In the genomic region with DNA sequence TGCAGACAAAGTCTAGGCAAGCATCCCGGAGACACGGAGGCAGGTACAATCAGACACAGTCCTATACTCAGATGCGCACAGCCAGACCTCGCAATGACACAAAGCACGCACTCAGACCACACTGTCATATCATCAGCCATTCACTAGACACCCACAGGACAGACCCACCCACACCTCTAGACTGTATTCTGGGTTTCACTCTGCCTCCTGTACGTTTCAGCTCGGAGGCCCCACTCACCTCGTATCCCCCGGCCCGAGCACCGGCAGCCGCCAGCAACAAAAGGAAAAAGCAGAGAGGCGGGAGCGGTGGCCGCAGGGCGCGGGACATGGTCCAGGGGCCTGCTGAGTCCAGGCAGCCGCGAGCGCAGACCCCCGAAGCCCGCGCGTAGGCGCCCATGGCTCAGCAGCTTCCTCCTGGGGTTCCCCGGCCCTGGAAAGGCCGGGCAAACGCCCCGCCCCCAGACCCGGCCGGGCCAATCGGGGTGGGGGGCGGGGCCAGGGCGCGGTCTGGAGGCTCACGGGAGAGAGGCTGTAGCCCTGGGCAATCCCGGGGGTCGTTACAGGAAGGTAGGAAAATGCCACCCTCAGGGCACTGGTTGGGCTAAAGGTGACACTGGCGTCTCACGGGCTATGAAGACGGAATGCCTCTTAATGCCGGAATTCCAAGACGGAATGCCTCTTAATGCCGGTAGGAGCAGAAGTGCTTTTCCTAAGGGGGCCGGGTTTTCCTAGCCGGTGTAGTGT, we compare ENCODE assay signal across 8 cellular contexts. TPM values are rescaled to one million over a fixed set of nuclear protein-coding genes. Genes with fewer than 3 reads are reported as not detected.
DNase-seq lines count a peak whose midpoint lies in the region; ATAC-seq, FAIRE-seq and TF ChIP-seq lines count a peak whose summit lies in the region.

A gene (minus strand): TSS at position 438 of the 744 bp plus-strand sequence. CDS start 41 bp downstream, at position 397.
A gene with protein sequence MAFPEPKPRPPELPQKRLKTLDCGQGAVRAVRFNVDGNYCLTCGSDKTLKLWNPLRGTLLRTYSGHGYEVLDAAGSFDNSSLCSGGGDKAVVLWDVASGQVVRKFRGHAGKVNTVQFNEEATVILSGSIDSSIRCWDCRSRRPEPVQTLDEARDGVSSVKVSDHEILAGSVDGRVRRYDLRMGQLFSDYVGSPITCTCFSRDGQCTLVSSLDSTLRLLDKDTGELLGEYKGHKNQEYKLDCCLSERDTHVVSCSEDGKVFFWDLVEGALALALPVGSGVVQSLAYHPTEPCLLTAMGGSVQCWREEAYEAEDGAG (plus strand): TSS at position 503 of the 744 bp plus-strand sequence. CDS start 2,984 bp downstream, outside the sequence.

- H3K9me3 ChIP-seq in A673 (ENCODE audit: low read depth, low read length, poor library complexity, severe bottlenecking) (no peaks in the 10 kb centered on the region), OCI-LY7 (ENCODE audit: low read length) (no peaks in the 10 kb centered on the region)

- H4K20me1 ChIP-seq in OCI-LY7 (ENCODE audit: insufficient read depth, low read length), result no peaks in the 10 kb centered on the region

- no peaks in the 10 kb centered on the region for H3K9me2 ChIP-seq in OCI-LY7 (ENCODE audit: insufficient read depth, low read length)

- H3K36me3 ChIP-seq in A673 (ENCODE audit: insufficient read depth, low read length, poor library complexity, severe bottlenecking) (peaks cover 4% of the 10 kb centered on the region), OCI-LY7 (ENCODE audit: insufficient read depth, low read length) (peaks cover 35% of the 10 kb centered on the region)

- DNase-seq in A673 (ENCODE audit: low spot score), result peak; percentile 90
- peak; percentile 93 for DNase-seq in HTR-8/SVneo (ENCODE audit: insufficient read length, low spot score)
- peak; percentile 85 for DNase-seq in OCI-LY7 (ENCODE audit: low spot score)
- DNase-seq in activated T-cell treated with anti-CD3 and anti-CD28 coated beads for 24 hours (ENCODE audit: low read depth), result peak; percentile 76
- DNase-seq in epithelial cell of proximal tubule (ENCODE audit: low read depth), result no peak
- DNase-seq in mucosa of gallbladder (ENCODE audit: low spot score), result peak; percentile 50
- peak; percentile 75 for DNase-seq in stimulated activated CD8-positive, alpha-beta memory T cell treated with anti-CD3 and anti-CD28 coated beads, Interleukin-4, amount 100 ng/mL, for 24 hours (ENCODE audit: low read depth)

- POLR2A ChIA-PET in A673 (lab: Charles Lee; ENCODE audit: low non-redundant PET), result interaction anchor here (0.6 kb wide), 1 partner anchor 19 kb away, joined by 5 read pairs; no protein-coding TSS in a partner anchor
- POLR2A ChIA-PET in OCI-LY7 (lab: Charles Lee), result interaction anchor here (0.9 to 1.2 kb wide), 3 partner anchors 36 to 57 kb away, joined by 3 read pairs; no protein-coding TSS in a partner anchor

- intact Hi-C loops in A673 (cut with micrococcal nuclease; ENCODE audit: unreplicated experiment) (no loop called here), OCI-LY7 (cut with micrococcal nuclease; ENCODE audit: unreplicated experiment) (no loop called here)

- H3K4me1 ChIP-seq in A673 (ENCODE audit: insufficient read depth, low read length, poor library complexity, severe bottlenecking) (peaks cover 18% of the 10 kb centered on the region), OCI-LY7 (ENCODE audit: insufficient read depth, low read length, poor library complexity, severe bottlenecking) (peaks cover 42% of the 10 kb centered on the region)

- peak within 1 kb of the TSS; percentile 90 for H3K4me2 ChIP-seq in OCI-LY7 (ENCODE audit: low read length)

- peak within 1 kb of the TSS; percentile 49 for H2AFZ ChIP-seq in OCI-LY7 (ENCODE audit: low read length)

- peak; percentile 51 for ATAC-seq in GM18868 (IDR thresholded peaks at IDR 0.05; ENCODE audit: unreplicated experiment)

- H3K27ac ChIP-seq in A673 (ENCODE audit: low read depth, low read length, poor library complexity, severe bottlenecking) (peak within 1 kb of the TSS; percentile 78), OCI-LY7 (ENCODE audit: low read depth, low read length, poor library complexity, severe bottlenecking) (peak within 1 kb of the TSS; percentile 71)

- no peaks in the 10 kb centered on the region for H3K27me3 ChIP-seq in A673 (replicated peaks; ENCODE audit: insufficient read depth, low read depth, low read length, poor library complexity)

- CTCF ChIA-PET in A673 (lab: Charles Lee), result interaction anchor here (0.6 to 0.8 kb wide), 2 partner anchors 12 to 27 kb away, joined by 3 to 4 read pairs; no protein-coding TSS in a partner anchor
- CTCF ChIA-PET in OCI-LY7 (lab: Charles Lee; ENCODE audit: unreplicated experiment), result interaction anchor here (0.7 kb wide), 1 partner anchor 607 kb away, joined by 3 read pairs; no protein-coding TSS in a partner anchor

- TF ChIP-seq CTCF in A673 (conservative IDR thresholded peaks at IDR 0.05; ENCODE audit: low read depth, low read length) (no peak), OCI-LY7 (conservative IDR thresholded peaks at IDR 0.05; ENCODE audit: low read length) (no peak), epithelial cell of proximal tubule (conservative IDR thresholded peaks at IDR 0.05; ENCODE audit: low read depth, low read length) (no peak)

- peak; percentile 28 for FAIRE-seq in HTR-8/SVneo (lab: Jason Lieb, UNC)

- no TSS peak for BruUV-seq in A673 (replicated peaks; lab: Mats Ljungman, UMichigan)
- BruUV-seq in OCI-LY7 (replicated peaks; lab: Mats Ljungman, UMichigan), result no TSS peak

- peaks cover 27% of the 10 kb centered on the region; the same call in 1 of the 2 replicates for H3K79me2 ChIP-seq in OCI-LY7 (ENCODE audit: insufficient read depth, low read depth, low read length)

- H3K4me3 ChIP-seq in A673 (ENCODE audit: low read depth, low read length, poor library complexity, severe bottlenecking) (peak within 1 kb of the TSS; percentile 69), OCI-LY7 (ENCODE audit: low read depth, low read length, poor library complexity, severe bottlenecking) (peak within 1 kb of the TSS; percentile 85), epithelial cell of proximal tubule (ENCODE audit: low read depth, low read length) (peak within 1 kb of the TSS; percentile 94)

RNA-seq across cellular contexts. Expression of the first gene that starts in this region (rescaled TPM):
- 64.4 and 67.1 TPM in 2 replicates for total RNA-seq in A673 (2021)
- total RNA-seq in OCI-LY7 (2014; rRNA removed; shearing (Covaris generic)), result 18.3 and 29.1 TPM in 2 replicates
- 88.2 and 88.7 TPM in 2 replicates for total RNA-seq in OCI-LY7 (2022)
- total RNA-seq in epithelial cell of proximal tubule, result 41.7 and 64.2 TPM in 2 replicates
- total RNA-seq in mucosa of gallbladder, result 104 TPM

RNA-seq across cellular contexts. Expression of the second gene that starts in this region (rescaled TPM):
- total RNA-seq in A673 (2021), result 19.4 and 24.5 TPM in 2 replicates
- total RNA-seq in OCI-LY7 (2014; rRNA removed; shearing (Covaris generic)), result 17.0 and 21.1 TPM in 2 replicates
- 14.0 and 15.9 TPM in 2 replicates for total RNA-seq in OCI-LY7 (2022)
- 3.6 and 10.8 TPM in 2 replicates for total RNA-seq in epithelial cell of proximal tubule
- total RNA-seq in mucosa of gallbladder, result 14.5 TPM
